Comparison of ENCODE assay signal across 12 cellular contexts in the genomic region with DNA sequence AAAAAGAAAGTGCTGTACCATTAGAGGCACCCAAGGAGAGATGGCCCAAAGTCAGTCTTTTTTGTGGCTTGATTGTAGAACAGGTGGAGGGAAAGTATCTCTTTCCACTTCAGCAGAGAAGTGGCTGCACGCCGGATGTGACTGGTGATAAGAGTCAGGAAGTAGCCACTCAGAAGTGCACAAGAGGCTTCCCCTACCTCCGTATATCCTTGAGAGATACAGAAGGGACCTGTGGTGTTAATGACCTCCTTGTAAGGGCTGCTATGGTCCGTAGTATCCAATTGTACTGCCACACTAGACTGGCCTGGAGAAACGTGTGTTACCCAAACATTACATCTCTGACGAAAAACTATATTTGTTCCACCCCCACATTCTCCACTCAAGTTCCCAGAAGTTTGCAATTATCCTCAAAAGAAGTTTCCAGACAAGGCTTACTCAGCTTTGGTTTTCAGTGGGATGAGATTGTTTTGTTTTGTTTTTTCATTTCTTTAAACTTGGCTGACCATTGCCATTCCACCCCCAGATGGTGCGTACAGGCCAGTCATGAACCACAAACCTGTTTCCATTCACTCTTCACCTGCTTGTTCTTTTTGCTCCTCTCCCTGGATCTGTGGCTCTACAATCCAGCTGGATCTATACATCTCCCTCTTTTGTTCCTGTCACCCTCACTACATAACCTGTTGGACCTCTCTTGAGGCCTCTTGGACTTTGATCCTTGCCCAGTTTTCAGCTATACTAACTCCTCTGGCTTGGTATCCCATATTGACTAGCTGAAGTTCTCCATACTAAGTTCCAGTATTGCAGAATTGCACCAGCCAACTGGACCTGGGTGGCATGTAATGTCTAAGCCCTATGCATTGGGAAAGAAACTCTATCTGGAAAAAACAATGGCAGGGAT. TPM values are rescaled to one million over a fixed set of nuclear protein-coding genes. Genes with fewer than 3 reads are reported as not detected.
A peak's percentile ranks its signal among the peaks of the same experiment; 100 is the strongest.
DNase-seq lines count a peak whose midpoint lies in the region; FAIRE-seq and TF ChIP-seq lines count a peak whose summit lies in the region.
"Had no signal": no experiment of that assay in that cellular context is flagged by ENCODE, and none has a peak within 500 bp of the region (broad histone marks: within the 10 kb centered on the region; RNA-seq: fewer than 3 reads in every experiment).

No MANE protein-coding gene starts in this region.

- WGBS in lower leg skin, 2 donors, result 64 to 65% methylated on average over 7 of the region's 7 CpGs

- DNase-seq in stimulated activated CD4-positive, alpha-beta T cell treated with anti-CD3 and anti-CD28 coated beads, Interleukin-15, amount 100 ng/mL, for 24 hours, result peak; percentile 29
- no peak for DNase-seq in stimulated activated CD4-positive, alpha-beta T cell treated with anti-CD3 and anti-CD28 coated beads, Interleukin-12 subunit alpha, Interleukin-12 subunit beta, amount 100 ng/mL, for 4 hours
- DNase-seq in NCI-H510A treated with DMSO at 0.1 percent for 48 hours (lab: John Stamatoyannopoulos, UW) (peak; percentile 77), fibroblast of villous mesenchyme (ENCODE audit: low read depth) (peak; percentile 55), urothelium cell line (ENCODE audit: low spot score) (no peak), T-helper 9 cell (no peak), lower leg skin (ENCODE audit: low spot score in 2 of 2) (no peak), kidney tubule cell (ENCODE audit: low spot score) (no peak)
- DNase-seq: effector CD8-positive, alpha-beta T cell had no signal

- peak; percentile 58 for FAIRE-seq in urothelium cell line (lab: Jason Lieb, UNC)
- FAIRE-seq: TTC549 had no signal

- H3K4me3 ChIP-seq in fibroblast of villous mesenchyme (ENCODE audit: low read depth, low read length), result no peak overlapping the region
- H3K4me3 ChIP-seq in lower leg skin (ENCODE audit: low read depth, poor library complexity, severe bottlenecking), result no peak overlapping the region
- H3K4me3 ChIP-seq: GM23338, Peyer's patch had no signal

- intact Hi-C loops in lower leg skin (cut with DNase I; ENCODE audit: low total_unique reads), result no loop called here

- TF ChIP-seq POLR2A in lower leg skin (IDR thresholded peaks at IDR 0.05), result no peak

- no peak for TF ChIP-seq CTCF in fibroblast of villous mesenchyme (IDR thresholded peaks at IDR 0.05; ENCODE audit: insufficient read depth, low read depth, low read length)
- no peak for TF ChIP-seq CTCF in lower leg skin (IDR thresholded peaks at IDR 0.05)

RNA-seq across cellular contexts. Expression of gene MED13, which starts 20.7 kb away (rescaled TPM):
- total RNA-seq in fibroblast of villous mesenchyme (65.1 and 88.1 TPM in 2 replicates), lower leg skin (10 to 100 TPM; 54.2 to 83.6 (median 61.8) TPM)

Comparison
In these comparisons a context has a peak if more than half of its experiments do, and no peak if none do; other contexts are left out.
1. DNase-seq: peak in stimulated activated CD4-positive, alpha-beta T cell treated with anti-CD3 and anti-CD28 coated beads, Interleukin-15, amount 100 ng/mL, for 24 hours (single experiment), NCI-H510A treated with DMSO at 0.1 percent for 48 hours (single experiment) and fibroblast of villous mesenchyme (single experiment); none in stimulated activated CD4-positive, alpha-beta T cell treated with anti-CD3 and anti-CD28 coated beads, Interleukin-12 subunit alpha, Interleukin-12 subunit beta, amount 100 ng/mL, for 4 hours (single experiment), urothelium cell line (single experiment), T-helper 9 cell (single experiment), lower leg skin (0 of 2) and kidney tubule cell (single experiment).